In the genomic region with DNA sequence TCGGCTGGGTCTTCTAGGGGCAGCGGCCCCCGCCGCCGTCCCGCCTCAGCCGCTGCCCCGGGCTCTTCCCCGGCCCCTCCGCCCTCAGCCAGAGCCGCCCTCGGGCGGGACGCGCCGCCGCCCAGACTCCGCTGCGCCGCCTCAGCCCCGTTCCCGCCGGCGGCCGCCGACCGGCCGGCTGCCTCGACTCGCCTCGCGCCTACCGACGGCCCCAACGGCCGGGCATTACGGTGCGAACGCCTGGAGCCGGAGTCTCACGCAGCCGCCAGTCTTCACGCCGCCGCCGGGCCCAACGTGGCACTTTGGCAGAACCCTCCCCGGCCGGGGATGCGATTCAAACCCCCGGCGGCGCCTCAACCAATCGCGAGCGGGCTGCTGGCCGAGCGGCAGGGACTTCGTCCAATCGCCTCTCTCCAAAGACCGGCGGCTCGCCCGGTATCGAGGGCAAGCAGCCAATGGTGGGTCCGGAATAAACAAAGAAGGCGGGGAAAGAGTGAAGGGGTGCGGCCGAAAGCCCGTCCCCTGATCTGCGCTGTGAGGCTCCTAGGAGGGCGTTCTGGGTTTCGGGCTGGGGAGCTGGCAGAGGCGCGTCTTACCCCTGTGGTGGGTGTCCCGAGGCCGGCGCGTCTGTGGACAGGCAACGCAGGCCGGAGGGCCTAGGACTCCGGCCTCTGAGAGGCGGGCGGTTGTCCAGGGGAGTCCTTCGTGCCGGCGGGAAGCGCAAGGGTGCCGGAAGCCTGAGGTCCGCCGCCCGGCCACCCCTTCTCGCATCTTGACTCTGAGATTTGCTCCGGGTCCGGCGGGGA, we compare ENCODE assay signal across 8 cellular contexts. TPM values are rescaled to one million over a fixed set of nuclear protein-coding genes. Genes with fewer than 3 reads are reported as not detected.
DNase-seq lines count a peak whose midpoint lies in the region; ATAC-seq and TF ChIP-seq lines count a peak whose summit lies in the region.

A gene (minus strand): TSS at position 309 of the 806 bp plus-strand sequence. CDS start 310 bp downstream, outside the sequence.

- CTCF ChIA-PET in activated CD8-positive, alpha-beta T cell treated with anti-CD3 and anti-CD28 coated beads, Interleukin-2, amount 10 ng/mL, durations not matched to agents 7 days and 5 days (lab: Charles Lee), result interaction anchor here (0.9 to 1.8 kb wide), 6 partner anchors 17 to 76 kb away, joined by 3 to 7 read pairs (median 4); no protein-coding TSS in a partner anchor

- peaks cover 33% of the 10 kb centered on the region for H3K36me3 Mint-ChIP-seq in activated CD8-positive, alpha-beta T cell treated with anti-CD3 and anti-CD28 coated beads, Interleukin-2, amount 10 ng/mL, durations not matched to agents 7 days and 5 days (ENCODE audit: low read depth)

- POLR2A ChIA-PET in activated CD8-positive, alpha-beta T cell treated with anti-CD3 and anti-CD28 coated beads, Interleukin-2, amount 10 ng/mL, durations not matched to agents 7 days and 5 days (lab: Charles Lee), result interaction anchor here (0.5 to 6.1 kb wide), 9 partner anchors 10 to 303 kb away, joined by 3 to 158 read pairs (median 4); no protein-coding TSS in a partner anchor

- H3K4me3 Mint-ChIP-seq in activated CD8-positive, alpha-beta T cell treated with anti-CD3 and anti-CD28 coated beads, Interleukin-2, amount 10 ng/mL, durations not matched to agents 7 days and 5 days, result peak within 1 kb of the TSS; percentile 97

- TF ChIP-seq CTCF in GM20000 (IDR thresholded peaks at IDR 0.05; ENCODE audit: extremely low read depth, missing control alignments) (no peak), lower lobe of right lung (IDR thresholded peaks at IDR 0.05) (no peak)

- H3K4me3 ChIP-seq in lower lobe of right lung, result peak within 1 kb of the TSS; percentile 90

- H3K4me1 ChIP-seq in lower lobe of right lung, result peaks cover 46% of the 10 kb centered on the region

- intact Hi-C loops in lower lobe of right lung (cut with DNase I), result no loop called here

- no peaks in the 10 kb centered on the region for H3K27me3 Mint-ChIP-seq in activated CD8-positive, alpha-beta T cell treated with anti-CD3 and anti-CD28 coated beads, Interleukin-2, amount 10 ng/mL, durations not matched to agents 7 days and 5 days (ENCODE audit: low read depth)

- ATAC-seq in activated CD8-positive, alpha-beta T cell treated with anti-CD3 and anti-CD28 coated beads, Interleukin-2, amount 10 ng/mL, durations not matched to agents 7 days and 5 days, result peak; percentile 95
- peak; percentile 98 for ATAC-seq in lower lobe of right lung

- no peaks in the 10 kb centered on the region for H3K27me3 ChIP-seq in lower lobe of right lung (ENCODE audit: low read depth)

- H3K36me3 ChIP-seq in lower lobe of right lung, result no peaks in the 10 kb centered on the region

- H3K4me1 Mint-ChIP-seq in activated CD8-positive, alpha-beta T cell treated with anti-CD3 and anti-CD28 coated beads, Interleukin-2, amount 10 ng/mL, durations not matched to agents 7 days and 5 days (ENCODE audit: low read depth), result peaks cover 51% of the 10 kb centered on the region

- H3K9me3 Mint-ChIP-seq in activated CD8-positive, alpha-beta T cell treated with anti-CD3 and anti-CD28 coated beads, Interleukin-2, amount 10 ng/mL, durations not matched to agents 7 days and 5 days (ENCODE audit: insufficient read depth), result no peaks in the 10 kb centered on the region

- H3K27ac Mint-ChIP-seq in activated CD8-positive, alpha-beta T cell treated with anti-CD3 and anti-CD28 coated beads, Interleukin-2, amount 10 ng/mL, durations not matched to agents 7 days and 5 days, result peak within 1 kb of the TSS; percentile 91

- DNase-seq in COLO668 (lab: John Stamatoyannopoulos, UW; ENCODE audit: unreplicated experiment), result peak; percentile 97
- DNase-seq in GM20000 (ENCODE audit: low spot score), result peak; percentile 99
- peak; percentile 87 for DNase-seq in HS-5 (ENCODE audit: low read depth)
- DNase-seq in NK-92 (lab: John Stamatoyannopoulos, UW; ENCODE audit: unreplicated experiment), result peak; percentile 92
- DNase-seq in activated CD8-positive, alpha-beta T cell treated with anti-CD3 and anti-CD28 coated beads, Interleukin-2, amount 10 ng/mL, durations not matched to agents 7 days and 5 days, result peak; percentile 99
- DNase-seq in effector CD4-positive, alpha-beta T cell, result peak; percentile 99
- peak; percentile 97 for DNase-seq in lower lobe of right lung
- DNase-seq in stimulated activated CD4-positive, alpha-beta T cell treated with anti-CD3 and anti-CD28 coated beads, TNF-alpha, amount 100 ng/mL, for 1 hour (ENCODE audit: low read depth in 3 of 3, low spot score in 1 of 3), result peak; percentile 92 to 96 (median 96)

- no peaks in the 10 kb centered on the region for H3K9me3 ChIP-seq in lower lobe of right lung

- H3K27ac ChIP-seq in lower lobe of right lung, result peak within 1 kb of the TSS; percentile 85

RNA-seq across cellular contexts. Expression of the gene that starts here (rescaled TPM):
- total RNA-seq in activated CD8-positive, alpha-beta T cell treated with anti-CD3 and anti-CD28 coated beads, Interleukin-2, amount 10 ng/mL, durations not matched to agents 7 days and 5 days, result 10 to 100 TPM; 39.1 to 44.6 TPM
- 16.2 TPM for total RNA-seq in lower lobe of right lung

Comparison
In these comparisons a context has a peak if more than half of its experiments do, and no peak if none do; other contexts are left out.
1. Peak in every context shown above with its lines: DNase-seq, ATAC-seq, H3K4me3 ChIP-seq and H3K27ac ChIP-seq.